ENCODE assay signal across 1 cellular context in genomic region chr7:155511597-155511996, GRCh38.
TF ChIP-seq lines count a peak whose summit lies in the region.

No MANE protein-coding gene starts in this region.

TF ChIP-seq in GM23338, 12 proteins besides CTCF, POLR2A, EP300 and RAD21:
- TF ChIP-seq REST (IDR thresholded peaks at IDR 0.05; ENCODE audit: unreplicated experiment) (no peak), ZNF331 (CRISPR knock-in tag; IDR thresholded peaks at IDR 0.05; ENCODE audit: low read depth) (no peak), JUNB (IDR thresholded peaks at IDR 0.05; ENCODE audit: unreplicated experiment) (no peak), ETS1 (IDR thresholded peaks at IDR 0.05) (no peak), CREB1 (CRISPR knock-in tag; IDR thresholded peaks at IDR 0.05; ENCODE audit: low read depth) (no peak), EZH2 (IDR thresholded peaks at IDR 0.05; ENCODE audit: low read depth, unreplicated experiment) (peak; percentile 60), POLR2AphosphoS5 (IDR thresholded peaks at IDR 0.05; ENCODE audit: low read depth) (no peak)
TF ChIP-seq in GM23338: peak in this region for 1.
